In the genomic region with DNA sequence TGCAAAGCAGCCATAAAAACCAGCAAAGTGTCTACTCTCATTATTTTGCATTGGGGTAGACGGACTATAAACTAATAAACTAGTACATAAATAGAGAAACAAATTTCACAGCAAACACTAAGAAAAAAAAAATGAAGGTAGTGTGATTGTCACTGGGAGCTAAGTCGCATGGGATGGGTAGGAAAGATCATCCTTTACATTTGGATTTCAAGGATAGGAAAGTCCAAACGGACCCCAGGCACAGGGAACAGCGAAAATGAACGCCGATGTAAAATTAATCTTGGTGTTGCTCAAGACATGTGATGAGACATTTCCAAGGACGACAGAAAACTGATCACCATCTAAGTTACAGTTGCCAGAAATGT, we compare ENCODE assay signal across 8 cellular contexts. TPM values are rescaled to one million over a fixed set of nuclear protein-coding genes. Genes with fewer than 3 reads are reported as not detected.
DNase-seq lines count a peak whose midpoint lies in the region; ATAC-seq, FAIRE-seq and TF ChIP-seq lines count a peak whose summit lies in the region.

No MANE protein-coding gene starts in this region.

- no peak for ATAC-seq in activated T-cell treated with anti-CD3 and anti-CD28 coated beads, Interleukin-2, amount 50 U/mL, for 4 hours

- FAIRE-seq in kidney (lab: Jason Lieb, UNC), result no peak

- H3K4me3 ChIP-seq in kidney (ENCODE audit: low read length in 2 of 2), result peak overlapping the region; percentile 36 to 40

- intact Hi-C loops in kidney (cut with DNase I), result no loop called here

- DNase-seq in activated T-cell treated with anti-CD3 and anti-CD28 coated beads, Interleukin-2, amount 50 U/mL, for 4 hours, result no peak
- no peak for DNase-seq in activated T-cell treated with anti-CD3 and anti-CD28 coated beads, Interleukin-2, amount 50 U/mL, for 48 hours
- DNase-seq in kidney, result no peak
- DNase-seq in DMS153 treated with DMSO at 0.1 percent for 48 hours (lab: John Stamatoyannopoulos, UW; ENCODE audit: unreplicated experiment), result no peak
- no peak for DNase-seq in NCI-H1930 (lab: John Stamatoyannopoulos, UW)
- no peak for DNase-seq in NCI-H1092 (lab: John Stamatoyannopoulos, UW)

- H3K36me3 ChIP-seq in kidney (ENCODE audit: control insufficient read depth in 1 of 2, insufficient read depth in 2 of 2, low read length in 2 of 2), result no peaks in the 10 kb centered on the region

- peaks cover 15 to 28% of the 10 kb centered on the region in 2 donors for H3K4me1 ChIP-seq in kidney (ENCODE audit: control insufficient read depth in 1 of 2, insufficient read depth in 1 of 2, low read depth in 1 of 2, low read length in 2 of 2)

- peaks cover 7% of the 10 kb centered on the region for H3K36me3 Mint-ChIP-seq in activated T-cell treated with anti-CD3 and anti-CD28 coated beads, Interleukin-2, amount 50 U/mL, for 4 hours (ENCODE audit: insufficient read depth)
- H3K36me3 Mint-ChIP-seq in activated naive CD8-positive, alpha-beta T cell, result no peaks in the 10 kb centered on the region

- no peak overlapping the region for H3K9ac ChIP-seq in kidney (ENCODE audit: low read length in 2 of 2)

- no peaks in the 10 kb centered on the region for H3K27me3 Mint-ChIP-seq in activated T-cell treated with anti-CD3 and anti-CD28 coated beads, Interleukin-2, amount 50 U/mL, for 4 hours (ENCODE audit: low read depth)
- H3K27me3 Mint-ChIP-seq in activated naive CD8-positive, alpha-beta T cell, result no peaks in the 10 kb centered on the region

- peaks cover 48% of the 10 kb centered on the region for H3K4me1 Mint-ChIP-seq in activated T-cell treated with anti-CD3 and anti-CD28 coated beads, Interleukin-2, amount 50 U/mL, for 4 hours (ENCODE audit: low read depth)
- H3K4me1 Mint-ChIP-seq in activated naive CD8-positive, alpha-beta T cell (ENCODE audit: low read depth), result peaks cover 50% of the 10 kb centered on the region

- no peak for TF ChIP-seq CTCF in kidney (IDR thresholded peaks at IDR 0.05; ENCODE audit: borderline replicate concordance, extremely low read depth, insufficient read depth)

- no peaks in the 10 kb centered on the region for H3K9me3 Mint-ChIP-seq in activated T-cell treated with anti-CD3 and anti-CD28 coated beads, Interleukin-2, amount 50 U/mL, for 4 hours
- no peaks in the 10 kb centered on the region for H3K9me3 Mint-ChIP-seq in activated naive CD8-positive, alpha-beta T cell (ENCODE audit: low read depth)

- H3K27ac ChIP-seq in kidney (ENCODE audit: low read depth in 2 of 2, low read length in 2 of 2) (peak overlapping the region; percentile 60 to 82), temporal lobe (ENCODE audit: low read depth, low read length) (peak overlapping the region; percentile 96)

- H3K9me3 ChIP-seq in kidney (ENCODE audit: control insufficient read depth in 1 of 2, low read length in 2 of 2), result no peaks in the 10 kb centered on the region

- H3K4me3 Mint-ChIP-seq in activated T-cell treated with anti-CD3 and anti-CD28 coated beads, Interleukin-2, amount 50 U/mL, for 4 hours, result peak overlapping the region; percentile 91
- peak overlapping the region; percentile 94 for H3K4me3 Mint-ChIP-seq in activated naive CD8-positive, alpha-beta T cell

- peak overlapping the region; percentile 99 for H3K27ac Mint-ChIP-seq in activated naive CD8-positive, alpha-beta T cell

RNA-seq across cellular contexts. Expression of a gene that starts 0.7 kb away (rescaled TPM):
- 100 to 1,000 TPM in 2 of 3 donors, 10 to 100 TPM in 1; 99.3 to 107 (median 102) TPM for total RNA-seq in activated T-cell treated with anti-CD3 and anti-CD28 coated beads, Interleukin-2, amount 50 U/mL, for 4 hours
- total RNA-seq in kidney, result 50.4 TPM
- polyA plus RNA-seq in kidney (ENCODE audit: insufficient read depth, low read depth, low replicate concordance), result 66.2 TPM
- total RNA-seq in temporal lobe, result 30.2 TPM

RNA-seq across cellular contexts. Expression of a gene that starts 1.5 kb away (rescaled TPM):
- 100 to 1,000 TPM; 180 to 212 (median 188) TPM for total RNA-seq in activated T-cell treated with anti-CD3 and anti-CD28 coated beads, Interleukin-2, amount 50 U/mL, for 4 hours
- total RNA-seq in kidney, result 42.9 TPM
- 36.8 TPM for polyA plus RNA-seq in kidney (ENCODE audit: insufficient read depth, low read depth, low replicate concordance)
- 31.5 TPM for total RNA-seq in temporal lobe

RNA-seq across cellular contexts. Expression of a gene that starts 35.9 kb away (rescaled TPM):
- total RNA-seq in activated T-cell treated with anti-CD3 and anti-CD28 coated beads, Interleukin-2, amount 50 U/mL, for 4 hours, result 1 to 10 TPM; 1.0 to 1.2 (median 1.2) TPM
- total RNA-seq in kidney (6.9 TPM), temporal lobe (13.0 TPM)
- polyA plus RNA-seq in kidney (ENCODE audit: insufficient read depth, low read depth, low replicate concordance), result 3.6 TPM

RNA-seq across cellular contexts. Expression of a gene that starts 43.9 kb away (rescaled TPM):
- 10 to 100 TPM; 53.6 to 60.5 (median 56.6) TPM for total RNA-seq in activated T-cell treated with anti-CD3 and anti-CD28 coated beads, Interleukin-2, amount 50 U/mL, for 4 hours
- total RNA-seq in kidney (31.1 TPM), temporal lobe (15.0 TPM)
- 38.0 TPM for polyA plus RNA-seq in kidney (ENCODE audit: insufficient read depth, low read depth, low replicate concordance)

RNA-seq across cellular contexts. Expression of a gene that starts 57.5 kb away (rescaled TPM):
- total RNA-seq in activated T-cell treated with anti-CD3 and anti-CD28 coated beads, Interleukin-2, amount 50 U/mL, for 4 hours, result 1 to 10 TPM; 1.2 to 1.6 (median 1.3) TPM
- total RNA-seq in kidney, result 9.8 TPM
- polyA plus RNA-seq in kidney (ENCODE audit: insufficient read depth, low read depth, low replicate concordance), result 3.9 TPM
- 17.0 TPM for total RNA-seq in temporal lobe
